Comparison of ENCODE assay signal across 28 cellular contexts in genomic region chr11:121961228-121961860, GRCh38.
DNase-seq lines count a peak whose midpoint lies in the region; ATAC-seq and TF ChIP-seq lines count a peak whose summit lies in the region.
"Had no signal": no experiment of that assay in that cellular context is flagged by ENCODE, and none has a peak within 500 bp of the region (broad histone marks: within the 10 kb centered on the region; RNA-seq: fewer than 3 reads in every experiment).

No MANE protein-coding gene starts in this region.

- intact Hi-C loops in right cardiac atrium (cut with DNase I) = no loop called here
- intact Hi-C loops in heart left ventricle (cut with DNase I) = no loop called here
- intact Hi-C loops in thyroid gland (cut with DNase I) = no loop called here

- H3K9me3 ChIP-seq in right cardiac atrium (ENCODE audit: control insufficient read depth, low read length) (no peaks in the 10 kb centered on the region), heart left ventricle (no peaks in the 10 kb centered on the region), thyroid gland (no peaks in the 10 kb centered on the region)
- H3K9me3 ChIP-seq: BLaER1, Caco-2, gastrocnemius medialis, prostate gland had no signal

- WGBS in right cardiac atrium = 27% methylated on average over 3 of the region's 3 CpGs
- 42 to 58% (median 51%) methylated on average over 3 of the region's 3 CpGs for WGBS in heart left ventricle, 4 donors
- 23 to 27% methylated on average over 3 of the region's 3 CpGs for WGBS in thyroid gland, 2 donors

- TF ChIP-seq CTCF in heart left ventricle (IDR thresholded peaks at IDR 0.05) (no peak), choroid plexus epithelial cell (conservative IDR thresholded peaks at IDR 0.05; ENCODE audit: low read depth, low read length) (no peak), thyroid gland (IDR thresholded peaks at IDR 0.05) (no peak)

- H3K36me3 ChIP-seq in heart left ventricle (no peaks in the 10 kb centered on the region), thyroid gland (no peaks in the 10 kb centered on the region)
- H3K36me3 ChIP-seq: BLaER1, gastrocnemius medialis, prostate gland, WERI-Rb-1 had no signal

- DNase-seq in right cardiac atrium = no peak
- DNase-seq in heart left ventricle = no peak
- DNase-seq in choroid plexus epithelial cell (ENCODE audit: low read depth) = peak; percentile 18
- DNase-seq in medulla oblongata (ENCODE audit: extremely low spot score) = peak; percentile 26
- peak in 1 of 2 donors; percentile 9 for DNase-seq in thyroid gland
- DNase-seq in NCI-H446 treated with DMSO at 0.1 percent for 48 hours (lab: John Stamatoyannopoulos, UW) = no peak
- no peak for DNase-seq in NCI-H2196 treated with DMSO at 0.1 percent for 48 hours (lab: John Stamatoyannopoulos, UW; ENCODE audit: unreplicated experiment)
- DNase-seq in stimulated activated CD4-positive, alpha-beta T cell treated with anti-CD3 and anti-CD28 coated beads, Interleukin-12 subunit alpha, Interleukin-12 subunit beta, amount 100 ng/mL, for 4 hours = no peak
- DNase-seq: activated CD4-positive, alpha-beta T cell treated with anti-CD3 and anti-CD28 coated beads, Interleukin-2, amount 10 ng/mL, durations not matched to agents 7 days and 5 days; activated naive CD4-positive, alpha-beta T cell treated with anti-CD3 and anti-CD28 coated beads, Interleukin-2, amount 50 U/mL, for 16 hours; aorta; Caco-2; cerebellar nuclear complex; DMS79; erythroblast; gastrocnemius medialis; H7; islet precursor cell; Kasumi-1; MV-4-11; NCI-H187; NCI-H345; NCI-H774; WERI-Rb-1 had no signal

- TF ChIP-seq POLR2A in heart left ventricle (IDR thresholded peaks at IDR 0.05) = no peak
- no peak for TF ChIP-seq POLR2A in thyroid gland (IDR thresholded peaks at IDR 0.05)

- H3K27ac ChIP-seq in right cardiac atrium (ENCODE audit: low read length) (no peak overlapping the region), heart left ventricle (peak overlapping the region in 3 of 12 donors; percentile 2 to 41 (median 15)), thyroid gland (peak overlapping the region in 2 of 3 donors; percentile 49 to 50)
- H3K27ac ChIP-seq: BLaER1, gastrocnemius medialis, prostate gland, RWPE1, WERI-Rb-1 had no signal

- H3K4me1 ChIP-seq in right cardiac atrium (ENCODE audit: control insufficient read depth, insufficient read depth, low read length) = peaks cover 4% of the 10 kb centered on the region
- peaks cover 0 to 22% (median 4%) of the 10 kb centered on the region in 12 donors for H3K4me1 ChIP-seq in heart left ventricle
- H3K4me1 ChIP-seq in thyroid gland = peaks cover 9 to 26% of the 10 kb centered on the region in 2 donors
- H3K4me1 ChIP-seq: Caco-2, prostate gland had no signal

- no peaks in the 10 kb centered on the region for H3K27me3 ChIP-seq in right cardiac atrium (ENCODE audit: control insufficient read depth, insufficient read depth)
- H3K27me3 ChIP-seq in heart left ventricle = no peaks in the 10 kb centered on the region
- H3K27me3 ChIP-seq in thyroid gland = no peaks in the 10 kb centered on the region
- H3K27me3 ChIP-seq: BLaER1, gastrocnemius medialis had no signal

- no peak overlapping the region for H3K4me3 ChIP-seq in right cardiac atrium (ENCODE audit: low read length)
- no peak overlapping the region for H3K4me3 ChIP-seq in heart left ventricle
- H3K4me3 ChIP-seq in choroid plexus epithelial cell (ENCODE audit: low read depth, low read length) = no peak overlapping the region
- H3K4me3 ChIP-seq in thyroid gland (replicated peaks in 1 of 3) = no peak overlapping the region
- H3K4me3 ChIP-seq: BLaER1, gastrocnemius medialis, prostate gland, skin epidermis had no signal

- ATAC-seq in right cardiac atrium (peak; percentile 37 to 61), heart left ventricle (no peak)
- ATAC-seq: gastrocnemius medialis had no signal

Comparison
In these comparisons a context has a peak if more than half of its experiments do, and no peak if none do; other contexts are left out.
1. ATAC-seq: peak in right cardiac atrium (2 of 2); none in heart left ventricle (0 of 4).
2. DNase-seq: peak in choroid plexus epithelial cell (single experiment) and medulla oblongata (single experiment); none in right cardiac atrium (0 of 3), heart left ventricle (0 of 5), NCI-H446 treated with DMSO at 0.1 percent for 48 hours (single experiment), NCI-H2196 treated with DMSO at 0.1 percent for 48 hours (single experiment) and stimulated activated CD4-positive, alpha-beta T cell treated with anti-CD3 and anti-CD28 coated beads, Interleukin-12 subunit alpha, Interleukin-12 subunit beta, amount 100 ng/mL, for 4 hours (single experiment).